Comparison of ENCODE assay signal across 23 cellular contexts in the genomic region with DNA sequence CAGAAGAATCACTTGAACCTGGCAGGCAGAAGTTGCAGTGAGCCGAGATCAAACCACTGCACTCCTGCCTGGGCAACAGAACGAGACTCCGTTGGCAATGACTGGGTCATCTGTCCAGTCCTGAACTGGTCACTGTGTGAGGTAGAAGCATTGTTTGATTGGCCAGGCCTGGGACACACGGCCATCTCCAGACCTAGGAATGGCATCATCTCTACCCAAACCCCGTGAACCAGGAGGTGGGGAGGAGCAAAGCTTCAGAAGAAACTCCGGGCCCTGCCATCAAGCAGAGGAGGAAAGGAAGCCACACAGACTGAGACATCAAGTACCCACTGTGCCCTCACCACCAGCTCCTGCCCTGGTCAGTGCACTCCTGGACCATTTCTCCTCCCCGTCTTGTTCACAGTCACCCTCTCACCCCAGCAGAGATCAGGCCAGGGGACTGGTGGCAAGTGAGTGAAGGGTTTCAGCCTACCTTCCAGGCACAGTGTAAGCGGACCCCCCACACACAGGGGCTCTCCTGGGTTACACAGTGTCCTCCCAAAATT. TPM values are rescaled to one million over a fixed set of nuclear protein-coding genes. Genes with fewer than 3 reads are reported as not detected.
"Had no signal": no experiment of that assay in that cellular context is flagged by ENCODE, and none has a peak within 500 bp of the region (broad histone marks: within the 10 kb centered on the region; RNA-seq: fewer than 3 reads in every experiment).

No MANE protein-coding gene starts in this region.

- H3K36me3 ChIP-seq: neutrophil had no signal

- H3K9me3 ChIP-seq: neutrophil had no signal

- ATAC-seq: naive thymus-derived CD8-positive, alpha-beta T cell; sciatic nerve had no signal

- DNase-seq: cortex of kidney; effector CD8-positive, alpha-beta T cell; foreskin melanocyte; head of caudate nucleus; hippocampal formation; kidney glomerular epithelial cell; mesendoderm; naive thymus-derived CD8-positive, alpha-beta T cell; stimulated activated CD4-positive, alpha-beta T cell treated with anti-CD3 and anti-CD28 coated beads, Interleukin-12 subunit alpha, Interleukin-12 subunit beta, amount 100 ng/mL, for 4 hours; stimulated activated naive CD4-positive, alpha-beta T cell treated with Interleukin-2 at 50 U/mL for 16 hours; trophoblast cell had no signal

- H3K27me3 ChIP-seq: neutrophil had no signal

- H3K27ac ChIP-seq: dorsolateral prefrontal cortex, neutrophil, skin epidermis had no signal

- H3K4me3 ChIP-seq: dorsolateral prefrontal cortex, skin epidermis had no signal

- H3K36me3 Mint-ChIP-seq: naive thymus-derived CD8-positive, alpha-beta T cell had no signal

- H3K27me3 Mint-ChIP-seq: naive thymus-derived CD8-positive, alpha-beta T cell had no signal

- H3K4me3 Mint-ChIP-seq: naive thymus-derived CD8-positive, alpha-beta T cell had no signal

- H3K9me3 Mint-ChIP-seq: naive thymus-derived CD8-positive, alpha-beta T cell had no signal

RNA-seq across cellular contexts. Expression of a gene that starts 31.6 kb away (rescaled TPM):
- total RNA-seq: dorsolateral prefrontal cortex; liver; lung microvascular endothelial cell; mononuclear cell; naive thymus-derived CD8-positive, alpha-beta T cell; osteoblast; pulmonary artery endothelial cell; sciatic nerve; urinary bladder had no signal
- polyA plus RNA-seq: esophagus; liver; naive thymus-derived CD8-positive, alpha-beta T cell; neural cell; urinary bladder had no signal
